ENCODE assay signal across 3 cellular contexts in genomic region chr15:39746714-39747276, GRCh38.
TF ChIP-seq lines count a peak whose summit lies in the region.

No MANE protein-coding gene starts in this region.

TF ChIP-seq in A549, 52 proteins besides CTCF, POLR2A, EP300 and RAD21:
- TF ChIP-seq CHD4 (IDR thresholded peaks at IDR 0.05; ENCODE audit: borderline replicate concordance) (no peak), HOXB5 (CRISPR knock-in tag; IDR thresholded peaks at IDR 0.05) (no peak), HDAC2 (IDR thresholded peaks at IDR 0.05) (no peak), EHF (CRISPR knock-in tag; IDR thresholded peaks at IDR 0.05) (no peak), HOXA7 (CRISPR knock-in tag; IDR thresholded peaks at IDR 0.05) (no peak), FOSL2 (IDR thresholded peaks at IDR 0.05) (no peak), FOSL2 (CRISPR knock-in tag; IDR thresholded peaks at IDR 0.05) (no peak), ESRRA (IDR thresholded peaks at IDR 0.05; ENCODE audit: borderline replicate concordance, low read length) (no peak), ZNF302 (CRISPR knock-in tag; IDR thresholded peaks at IDR 0.05) (no peak), ZFP36 (IDR thresholded peaks at IDR 0.05; ENCODE audit: borderline replicate concordance, partially characterized antibody) (no peak), RNF2 (IDR thresholded peaks at IDR 0.05; ENCODE audit: borderline replicate concordance, low read depth) (no peak), ZSCAN20 (CRISPR knock-in tag; IDR thresholded peaks at IDR 0.05) (no peak), MAX (IDR thresholded peaks at IDR 0.05) (no peak), RFX5 (IDR thresholded peaks at IDR 0.05) (no peak), SMC3 (IDR thresholded peaks at IDR 0.05) (no peak)
- TF ChIP-seq, protein P1, sequence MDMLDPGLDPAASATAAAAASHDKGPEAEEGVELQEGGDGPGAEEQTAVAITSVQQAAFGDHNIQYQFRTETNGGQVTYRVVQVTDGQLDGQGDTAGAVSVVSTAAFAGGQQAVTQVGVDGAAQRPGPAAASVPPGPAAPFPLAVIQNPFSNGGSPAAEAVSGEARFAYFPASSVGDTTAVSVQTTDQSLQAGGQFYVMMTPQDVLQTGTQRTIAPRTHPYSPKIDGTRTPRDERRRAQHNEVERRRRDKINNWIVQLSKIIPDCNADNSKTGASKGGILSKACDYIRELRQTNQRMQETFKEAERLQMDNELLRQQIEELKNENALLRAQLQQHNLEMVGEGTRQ (IDR thresholded peaks at IDR 0.05), result no peak

TF ChIP-seq in HEK293, 187 proteins besides CTCF, POLR2A, EP300 and RAD21:
- peak; percentile 83 for TF ChIP-seq PRDM1 (tag by site-specific recombination; IDR thresholded peaks at IDR 0.05)
- TF ChIP-seq SETDB1 (IDR thresholded peaks at IDR 0.05; ENCODE audit: insufficient read length, low read length), result no peak
- peak; percentile 81 for TF ChIP-seq ZNF366 (tag by site-specific recombination; conservative IDR thresholded peaks at IDR 0.05)
- TF ChIP-seq ZNF391 (tag by site-specific recombination; IDR thresholded peaks at IDR 0.05; ENCODE audit: borderline replicate concordance, low read depth), result no peak
- no peak for TF ChIP-seq ZNF548 (tag by site-specific recombination; IDR thresholded peaks at IDR 0.05)
- no peak for TF ChIP-seq ZSCAN16 (tag by site-specific recombination; IDR thresholded peaks at IDR 0.05)

TF ChIP-seq in K562, 482 proteins besides CTCF, POLR2A, EP300 and RAD21:
- TF ChIP-seq ZNF407 (IDR thresholded peaks at IDR 0.05; ENCODE audit: low read depth) (no peak), TCF3 (CRISPR knock-in tag; IDR thresholded peaks at IDR 0.05) (no peak), DEAF1 (CRISPR knock-in tag; IDR thresholded peaks at IDR 0.05) (no peak), ZNF23 (CRISPR knock-in tag; IDR thresholded peaks at IDR 0.05) (no peak), SAP30 (IDR thresholded peaks at IDR 0.05; ENCODE audit: borderline replicate concordance, insufficient read depth, low read depth, low read length, poor library complexity, severe bottlenecking) (no peak), PCBP2 (IDR thresholded peaks at IDR 0.05; ENCODE audit: low read depth, low read length, poor library complexity, severe bottlenecking) (peak; percentile 96), MTA2 (IDR thresholded peaks at IDR 0.05; ENCODE audit: low read depth) (no peak), HNRNPK (IDR thresholded peaks at IDR 0.05; ENCODE audit: low read depth, low read length, poor library complexity, severe bottlenecking) (peak; percentile 82), ZNF124 (CRISPR knock-in tag; IDR thresholded peaks at IDR 0.05) (no peak), NFYB (IDR thresholded peaks at IDR 0.05; ENCODE audit: extremely low read depth, insufficient read length) (no peak), EWSR1 (IDR thresholded peaks at IDR 0.05; ENCODE audit: borderline replicate concordance, low read depth, partially characterized antibody) (no peak), ZNF444 (CRISPR knock-in tag; IDR thresholded peaks at IDR 0.05) (no peak), FOXK1 (CRISPR knock-in tag; IDR thresholded peaks at IDR 0.05; ENCODE audit: borderline replicate concordance) (no peak)
